Comparison of ENCODE assay signal across 8 cellular contexts in the genomic region with DNA sequence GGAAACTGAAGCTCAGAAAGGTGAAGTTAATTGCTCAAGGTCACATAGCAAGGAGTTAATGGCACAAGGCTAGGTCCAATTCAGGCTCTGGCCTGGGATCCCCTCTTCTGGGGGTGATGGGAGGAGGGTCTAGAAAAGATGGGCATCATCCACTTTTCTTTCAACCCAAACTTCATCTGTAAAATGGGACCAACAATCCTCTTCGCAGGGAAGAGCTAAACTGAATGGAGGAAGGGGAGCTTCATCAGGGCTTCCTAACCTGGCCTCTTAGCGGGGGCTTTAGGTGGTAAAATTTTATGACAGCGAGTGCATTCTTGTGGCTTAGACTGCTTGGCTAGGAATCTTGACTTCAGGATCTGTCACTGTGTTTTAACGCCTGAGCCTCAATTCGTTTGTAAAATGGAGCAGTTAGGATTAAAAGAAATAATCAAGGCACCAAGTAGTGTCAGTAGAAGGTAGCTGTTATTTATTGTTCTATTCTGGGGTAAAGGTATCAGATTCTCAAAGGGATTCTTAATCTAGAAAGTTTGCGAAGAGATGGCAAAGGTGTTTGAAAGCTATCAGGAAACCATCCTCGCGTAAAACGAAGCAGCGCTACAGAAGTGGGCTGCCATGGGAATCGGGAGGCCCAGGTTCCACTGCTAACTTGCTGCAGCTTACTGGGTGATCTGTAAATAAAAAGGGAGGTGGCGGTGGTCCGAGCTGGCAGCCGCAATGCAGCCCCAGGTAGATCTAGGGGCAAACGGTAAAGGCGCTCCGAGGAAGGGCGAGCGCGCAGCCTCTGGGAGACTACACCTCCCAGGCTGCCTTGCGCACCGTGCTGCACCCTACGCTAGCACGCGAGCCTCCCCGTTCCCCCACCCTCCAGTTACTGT. TPM values are rescaled to one million over a fixed set of nuclear protein-coding genes. Genes with fewer than 3 reads are reported as not detected.
DNase-seq lines count a peak whose midpoint lies in the region; ATAC-seq and TF ChIP-seq lines count a peak whose summit lies in the region.

No MANE protein-coding gene starts in this region.

- ATAC-seq in HG02678 (IDR thresholded peaks at IDR 0.05; ENCODE audit: unreplicated experiment) (peak; percentile 84), left colon (peak; percentile 86), GM21717 (IDR thresholded peaks at IDR 0.05; ENCODE audit: unreplicated experiment) (no peak)

- H3K4me3 ChIP-seq in mammary epithelial cell (replicated peaks in 1 of 3; ENCODE audit: insufficient read depth in 1 of 3, low read depth in 2 of 3, low read length in 3 of 3) (peak overlapping the region; percentile 78 to 99 (median 97)), subcutaneous abdominal adipose tissue (ENCODE audit: low read depth in 1 of 5, low read length in 5 of 5) (peak overlapping the region; percentile 65 to 96 (median 90))

- H4K20me1 ChIP-seq in mammary epithelial cell (ENCODE audit: insufficient read depth, low read length) = no peaks in the 10 kb centered on the region

- no peaks in the 10 kb centered on the region for H3K4me1 ChIP-seq in ES-I3 (ENCODE audit: insufficient read depth, low read length)
- H3K4me1 ChIP-seq in mammary epithelial cell (ENCODE audit: insufficient read depth, low read length) = peaks cover 19% of the 10 kb centered on the region
- peaks cover 5 to 31% (median 24%) of the 10 kb centered on the region in 5 donors for H3K4me1 ChIP-seq in subcutaneous abdominal adipose tissue (ENCODE audit: control insufficient read depth in 5 of 5, insufficient read depth in 5 of 5, low read length in 5 of 5)

- intact Hi-C loops in mammary epithelial cell (cut with micrococcal nuclease) (loop anchor here (1.0 to 10.0 kb wide), 9 partner anchors 38 to 603 kb away; a partner anchor contains a TSS), left colon (cut with DNase I, micrococcal nuclease) (no loop called here)

- H3K9ac ChIP-seq in ES-I3 (ENCODE audit: low read depth, low read length) = peak overlapping the region; percentile 94; the same call in 1 of the 2 replicates
- peak overlapping the region; percentile 97 for H3K9ac ChIP-seq in mammary epithelial cell (ENCODE audit: insufficient read depth, low read length)
- H3K9ac ChIP-seq in subcutaneous abdominal adipose tissue (ENCODE audit: low read length in 5 of 5) = peak overlapping the region; percentile 28 to 99 (median 97)

- 10% methylated on average over 12 of the region's 26 CpGs for WGBS in mammary epithelial cell (ENCODE audit: low coverage, missing lambda C conversion rate)

- dilution Hi-C loops in mammary epithelial cell (cut with HindIII; ENCODE audit: low sequenced_read_pairs) = no loop called here

- in situ Hi-C loops in mammary epithelial cell (cut with MboI; ENCODE audit: low sequenced_read_pairs in 2 of 2) = no loop called here

- H3K36me3 ChIP-seq in ES-I3 (ENCODE audit: insufficient read depth, low read length) = peaks cover 4% of the 10 kb centered on the region
- peaks cover 8% of the 10 kb centered on the region for H3K36me3 ChIP-seq in mammary epithelial cell (ENCODE audit: insufficient read depth, low read length)
- peaks cover 6 to 21% (median 19%) of the 10 kb centered on the region in 5 donors for H3K36me3 ChIP-seq in subcutaneous abdominal adipose tissue (ENCODE audit: control insufficient read depth in 5 of 5, insufficient read depth in 5 of 5, low read length in 5 of 5)

- CTCF ChIA-PET in mammary epithelial cell (lab: Charles Lee; ENCODE audit: low non-redundant PET) = interaction anchor here (0.7 kb wide), 1 partner anchor 99 kb away, joined by 4 read pairs; no protein-coding TSS in a partner anchor

- H2AFZ ChIP-seq in mammary epithelial cell (ENCODE audit: low read depth, low read length) = peak overlapping the region; percentile 90

- H3K27me3 ChIP-seq in mammary epithelial cell (ENCODE audit: insufficient read depth, low read length) (no peaks in the 10 kb centered on the region), subcutaneous abdominal adipose tissue (ENCODE audit: control insufficient read depth in 5 of 5, insufficient read depth in 4 of 5, low read length in 5 of 5) (no peaks in the 10 kb centered on the region)

- DNase-seq in NCI-H2196 treated with DMSO at 0.1 percent for 48 hours (lab: John Stamatoyannopoulos, UW; ENCODE audit: unreplicated experiment) (peak; percentile 95), mammary epithelial cell (no peak), left colon (no peak)

- no peaks in the 10 kb centered on the region for H3K9me3 ChIP-seq in ES-I3 (ENCODE audit: control insufficient read depth, insufficient read depth, low read length)
- H3K9me3 ChIP-seq in mammary epithelial cell (replicated peaks; ENCODE audit: insufficient read depth, low read length) = no peaks in the 10 kb centered on the region
- H3K9me3 ChIP-seq in subcutaneous abdominal adipose tissue (ENCODE audit: control insufficient read depth in 5 of 5, low read length in 5 of 5) = no peaks in the 10 kb centered on the region

- no peak for TF ChIP-seq CTCF in 22Rv1 (IDR thresholded peaks at IDR 0.05)
- TF ChIP-seq CTCF in mammary epithelial cell (conservative IDR thresholded peaks at IDR 0.05 in 1 of 2, IDR thresholded peaks at IDR 0.05 in 1 of 2; ENCODE audit: extremely low read depth in 1 of 2, insufficient read depth in 1 of 2, low read depth in 1 of 2, low read length in 2 of 2) = no peak

- H3K27ac ChIP-seq in 22Rv1 (peak overlapping the region; percentile 100), mammary epithelial cell (ENCODE audit: insufficient read depth, low read depth, low read length) (peak overlapping the region; percentile 94), subcutaneous abdominal adipose tissue (ENCODE audit: low read depth, low read length) (peak overlapping the region; percentile 98)

- BruUV-seq in mammary epithelial cell (replicated peaks; lab: Mats Ljungman, UMichigan) = TSS peak; percentile 52

- peaks cover 39% of the 10 kb centered on the region for H3K79me2 ChIP-seq in mammary epithelial cell (ENCODE audit: insufficient read depth, low read length)

- peak overlapping the region; percentile 73 for H3K4me2 ChIP-seq in mammary epithelial cell (ENCODE audit: insufficient read depth, low read depth, low read length)

RNA-seq across cellular contexts. Expression of a gene that starts 1.5 kb away (rescaled TPM):
- 10 to 100 TPM; 20.2 to 46.2 TPM for total RNA-seq in mammary epithelial cell
- polyA plus RNA-seq in mammary epithelial cell = 3.9 TPM
- polyA minus RNA-seq in mammary epithelial cell = 41.0 TPM
- total RNA-seq in left colon = 10 to 100 TPM; 60.6 to 68.3 TPM

RNA-seq across cellular contexts. Expression of a gene that starts 39.3 kb away (rescaled TPM):
- total RNA-seq in mammary epithelial cell (10 to 100 TPM; 20.7 to 60.8 TPM), left colon (10 to 100 TPM; 71.8 to 78.8 TPM)
- 7.8 TPM for polyA plus RNA-seq in mammary epithelial cell
- 27.2 TPM for polyA minus RNA-seq in mammary epithelial cell

RNA-seq across cellular contexts. Expression of a gene that starts 46.7 kb away (rescaled TPM):
- total RNA-seq in mammary epithelial cell = 10 to 100 TPM; 10.2 to 38.5 TPM
- polyA plus RNA-seq in mammary epithelial cell = 4.8 TPM
- 22.0 TPM for polyA minus RNA-seq in mammary epithelial cell
- 10 to 100 TPM; 47.6 to 51.0 TPM for total RNA-seq in left colon

RNA-seq across cellular contexts. Expression of a gene that starts 50.7 kb away (rescaled TPM):
- total RNA-seq in mammary epithelial cell (10 to 100 TPM; 15.3 to 39.3 TPM), left colon (10 to 100 TPM; 38.0 to 42.8 TPM)
- polyA plus RNA-seq in mammary epithelial cell = 29.2 TPM
- 6.8 TPM for polyA minus RNA-seq in mammary epithelial cell
